ENCODE assay signal across 1 cellular context in genomic region chr6:143545976-143546547, GRCh38.
TF ChIP-seq lines count a peak whose summit lies in the region.

No MANE protein-coding gene starts in this region.

TF ChIP-seq in HepG2, 621 proteins besides CTCF, POLR2A, EP300 and RAD21 (continued from another document and continues in another):
- TF ChIP-seq SP1 (IDR thresholded peaks at IDR 0.05) (no peak), SP1 (CRISPR knock-in tag; IDR thresholded peaks at IDR 0.05) (no peak), ZBTB2 (CRISPR knock-in tag; IDR thresholded peaks at IDR 0.05; ENCODE audit: low read depth) (no peak), ZNF709 (CRISPR knock-in tag; IDR thresholded peaks at IDR 0.05) (no peak), ZNF549 (CRISPR knock-in tag; IDR thresholded peaks at IDR 0.05) (no peak), BCL6 (CRISPR knock-in tag; IDR thresholded peaks at IDR 0.05) (no peak), JUN (CRISPR knock-in tag; IDR thresholded peaks at IDR 0.05) (no peak), IKZF4 (CRISPR knock-in tag; IDR thresholded peaks at IDR 0.05; ENCODE audit: borderline replicate concordance, low read depth, not compliant biosample characterization) (no peak), ZSCAN9 (CRISPR knock-in tag; IDR thresholded peaks at IDR 0.05; ENCODE audit: borderline replicate concordance) (no peak), FIP1L1 (IDR thresholded peaks at IDR 0.05; ENCODE audit: borderline replicate concordance, insufficient read depth, low read depth, low read length) (no peak), ZFAT (CRISPR knock-in tag; conservative IDR thresholded peaks at IDR 0.05) (no peak), CREM (IDR thresholded peaks at IDR 0.05) (no peak), CREM (CRISPR knock-in tag; IDR thresholded peaks at IDR 0.05) (no peak), ZNF224 (CRISPR knock-in tag; IDR thresholded peaks at IDR 0.05) (no peak), ZNF484 (CRISPR knock-in tag; IDR thresholded peaks at IDR 0.05; ENCODE audit: borderline replicate concordance, low read depth) (no peak), ZNF331 (CRISPR knock-in tag; IDR thresholded peaks at IDR 0.05) (no peak), POLR2AphosphoS2 (IDR thresholded peaks at IDR 0.05; ENCODE audit: low read depth, low read length) (no peak), PITX1 (CRISPR knock-in tag; IDR thresholded peaks at IDR 0.05) (no peak), ZNF510 (CRISPR knock-in tag; IDR thresholded peaks at IDR 0.05; ENCODE audit: low read depth) (no peak), ISL2 (CRISPR knock-in tag; IDR thresholded peaks at IDR 0.05) (peak; percentile 18; the same call in 1 of the 2 replicates), ZNF83 (CRISPR knock-in tag; IDR thresholded peaks at IDR 0.05; ENCODE audit: borderline replicate concordance) (no peak), NPAS2 (CRISPR knock-in tag; IDR thresholded peaks at IDR 0.05; ENCODE audit: borderline replicate concordance) (no peak), SNRNP70 (IDR thresholded peaks at IDR 0.05; ENCODE audit: low read depth, low read length) (no peak), HHEX (CRISPR knock-in tag; IDR thresholded peaks at IDR 0.05) (no peak), LCORL (IDR thresholded peaks at IDR 0.05) (peak; percentile 47; the same call in 1 of the 2 replicates), LCORL (CRISPR knock-in tag; IDR thresholded peaks at IDR 0.05) (no peak), ZSCAN30 (CRISPR knock-in tag; IDR thresholded peaks at IDR 0.05) (no peak), KLF12 (CRISPR knock-in tag; IDR thresholded peaks at IDR 0.05; ENCODE audit: borderline replicate concordance) (no peak), ZNF235 (CRISPR knock-in tag; IDR thresholded peaks at IDR 0.05; ENCODE audit: borderline replicate concordance) (no peak), THAP11 (CRISPR knock-in tag; IDR thresholded peaks at IDR 0.05) (no peak), ZNF557 (CRISPR knock-in tag; IDR thresholded peaks at IDR 0.05) (no peak), BCL3 (CRISPR knock-in tag; IDR thresholded peaks at IDR 0.05) (no peak), TFDP1 (CRISPR knock-in tag; IDR thresholded peaks at IDR 0.05; ENCODE audit: borderline replicate concordance) (no peak), PRMT3 (CRISPR knock-in tag; IDR thresholded peaks at IDR 0.05; ENCODE audit: borderline replicate concordance, low read depth) (no peak), ZFX (CRISPR knock-in tag; IDR thresholded peaks at IDR 0.05; ENCODE audit: low read depth) (no peak), SAP130 (CRISPR knock-in tag; IDR thresholded peaks at IDR 0.05; ENCODE audit: low read depth) (no peak), FOSL1 (CRISPR knock-in tag; IDR thresholded peaks at IDR 0.05; ENCODE audit: borderline replicate concordance) (peak; percentile 36; the same call in 1 of the 2 replicates), ZNF335 (CRISPR knock-in tag; IDR thresholded peaks at IDR 0.05) (no peak), CREB1 (IDR thresholded peaks at IDR 0.05) (no peak; the same call in 1 of the 2 replicates), CREB1 (CRISPR knock-in tag; IDR thresholded peaks at IDR 0.05) (peak; percentile 38), RAD51 (IDR thresholded peaks at IDR 0.05; ENCODE audit: borderline replicate concordance) (no peak)
- TF ChIP-seq, protein P1, sequence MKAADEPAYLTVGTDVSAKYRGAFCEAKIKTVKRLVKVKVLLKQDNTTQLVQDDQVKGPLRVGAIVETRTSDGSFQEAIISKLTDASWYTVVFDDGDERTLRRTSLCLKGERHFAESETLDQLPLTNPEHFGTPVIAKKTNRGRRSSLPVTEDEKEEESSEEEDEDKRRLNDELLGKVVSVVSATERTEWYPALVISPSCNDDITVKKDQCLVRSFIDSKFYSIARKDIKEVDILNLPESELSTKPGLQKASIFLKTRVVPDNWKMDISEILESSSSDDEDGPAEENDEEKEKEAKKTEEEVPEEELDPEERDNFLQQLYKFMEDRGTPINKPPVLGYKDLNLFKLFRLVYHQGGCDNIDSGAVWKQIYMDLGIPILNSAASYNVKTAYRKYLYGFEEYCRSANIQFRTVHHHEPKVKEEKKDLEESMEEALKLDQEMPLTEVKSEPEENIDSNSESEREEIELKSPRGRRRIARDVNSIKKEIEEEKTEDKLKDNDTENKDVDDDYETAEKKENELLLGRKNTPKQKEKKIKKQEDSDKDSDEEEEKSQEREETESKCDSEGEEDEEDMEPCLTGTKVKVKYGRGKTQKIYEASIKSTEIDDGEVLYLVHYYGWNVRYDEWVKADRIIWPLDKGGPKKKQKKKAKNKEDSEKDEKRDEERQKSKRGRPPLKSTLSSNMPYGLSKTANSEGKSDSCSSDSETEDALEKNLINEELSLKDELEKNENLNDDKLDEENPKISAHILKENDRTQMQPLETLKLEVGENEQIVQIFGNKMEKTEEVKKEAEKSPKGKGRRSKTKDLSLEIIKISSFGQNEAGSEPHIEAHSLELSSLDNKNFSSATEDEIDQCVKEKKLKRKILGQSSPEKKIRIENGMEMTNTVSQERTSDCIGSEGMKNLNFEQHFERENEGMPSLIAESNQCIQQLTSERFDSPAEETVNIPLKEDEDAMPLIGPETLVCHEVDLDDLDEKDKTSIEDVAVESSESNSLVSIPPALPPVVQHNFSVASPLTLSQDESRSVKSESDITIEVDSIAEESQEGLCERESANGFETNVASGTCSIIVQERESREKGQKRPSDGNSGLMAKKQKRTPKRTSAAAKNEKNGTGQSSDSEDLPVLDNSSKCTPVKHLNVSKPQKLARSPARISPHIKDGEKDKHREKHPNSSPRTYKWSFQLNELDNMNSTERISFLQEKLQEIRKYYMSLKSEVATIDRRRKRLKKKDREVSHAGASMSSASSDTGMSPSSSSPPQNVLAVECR (CRISPR knock-in tag; IDR thresholded peaks at IDR 0.05; ENCODE audit: borderline replicate concordance): no peak
- TF ChIP-seq, protein P2, sequence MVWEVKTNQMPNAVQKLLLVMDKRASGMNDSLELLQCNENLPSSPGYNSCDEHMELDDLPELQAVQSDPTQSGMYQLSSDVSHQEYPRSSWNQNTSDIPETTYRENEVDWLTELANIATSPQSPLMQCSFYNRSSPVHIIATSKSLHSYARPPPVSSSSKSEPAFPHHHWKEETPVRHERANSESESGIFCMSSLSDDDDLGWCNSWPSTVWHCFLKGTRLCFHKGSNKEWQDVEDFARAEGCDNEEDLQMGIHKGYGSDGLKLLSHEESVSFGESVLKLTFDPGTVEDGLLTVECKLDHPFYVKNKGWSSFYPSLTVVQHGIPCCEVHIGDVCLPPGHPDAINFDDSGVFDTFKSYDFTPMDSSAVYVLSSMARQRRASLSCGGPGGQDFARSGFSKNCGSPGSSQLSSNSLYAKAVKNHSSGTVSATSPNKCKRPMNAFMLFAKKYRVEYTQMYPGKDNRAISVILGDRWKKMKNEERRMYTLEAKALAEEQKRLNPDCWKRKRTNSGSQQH (CRISPR knock-in tag; IDR thresholded peaks at IDR 0.05; ENCODE audit: low read depth): no peak
- TF ChIP-seq, protein P3, sequence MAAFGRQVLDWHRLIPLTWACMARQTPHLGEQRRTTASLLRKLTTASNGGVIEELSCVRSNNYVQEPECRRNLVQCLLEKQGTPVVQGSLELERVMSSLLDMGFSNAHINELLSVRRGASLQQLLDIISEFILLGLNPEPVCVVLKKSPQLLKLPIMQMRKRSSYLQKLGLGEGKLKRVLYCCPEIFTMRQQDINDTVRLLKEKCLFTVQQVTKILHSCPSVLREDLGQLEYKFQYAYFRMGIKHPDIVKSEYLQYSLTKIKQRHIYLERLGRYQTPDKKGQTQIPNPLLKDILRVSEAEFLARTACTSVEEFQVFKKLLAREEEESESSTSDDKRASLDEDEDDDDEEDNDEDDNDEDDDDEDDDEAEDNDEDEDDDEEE (CRISPR knock-in tag; IDR thresholded peaks at IDR 0.05): no peak
- TF ChIP-seq, protein P4, sequence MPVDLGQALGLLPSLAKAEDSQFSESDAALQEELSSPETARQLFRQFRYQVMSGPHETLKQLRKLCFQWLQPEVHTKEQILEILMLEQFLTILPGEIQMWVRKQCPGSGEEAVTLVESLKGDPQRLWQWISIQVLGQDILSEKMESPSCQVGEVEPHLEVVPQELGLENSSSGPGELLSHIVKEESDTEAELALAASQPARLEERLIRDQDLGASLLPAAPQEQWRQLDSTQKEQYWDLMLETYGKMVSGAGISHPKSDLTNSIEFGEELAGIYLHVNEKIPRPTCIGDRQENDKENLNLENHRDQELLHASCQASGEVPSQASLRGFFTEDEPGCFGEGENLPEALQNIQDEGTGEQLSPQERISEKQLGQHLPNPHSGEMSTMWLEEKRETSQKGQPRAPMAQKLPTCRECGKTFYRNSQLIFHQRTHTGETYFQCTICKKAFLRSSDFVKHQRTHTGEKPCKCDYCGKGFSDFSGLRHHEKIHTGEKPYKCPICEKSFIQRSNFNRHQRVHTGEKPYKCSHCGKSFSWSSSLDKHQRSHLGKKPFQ (CRISPR knock-in tag; IDR thresholded peaks at IDR 0.05; ENCODE audit: insufficient replicate concordance): no peak
- TF ChIP-seq, protein P5, sequence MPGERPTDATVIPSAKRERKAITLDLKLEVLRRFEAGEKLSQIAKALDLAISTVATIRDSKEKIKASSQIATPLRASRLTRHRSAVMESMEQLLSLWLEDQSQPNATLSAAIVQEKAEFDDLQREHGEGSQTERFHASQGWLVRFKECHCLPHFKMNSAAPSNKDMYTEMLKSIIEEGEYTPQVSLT (CRISPR knock-in tag; IDR thresholded peaks at IDR 0.05; ENCODE audit: borderline replicate concordance, low read depth): no peak
- TF ChIP-seq, protein P6, sequence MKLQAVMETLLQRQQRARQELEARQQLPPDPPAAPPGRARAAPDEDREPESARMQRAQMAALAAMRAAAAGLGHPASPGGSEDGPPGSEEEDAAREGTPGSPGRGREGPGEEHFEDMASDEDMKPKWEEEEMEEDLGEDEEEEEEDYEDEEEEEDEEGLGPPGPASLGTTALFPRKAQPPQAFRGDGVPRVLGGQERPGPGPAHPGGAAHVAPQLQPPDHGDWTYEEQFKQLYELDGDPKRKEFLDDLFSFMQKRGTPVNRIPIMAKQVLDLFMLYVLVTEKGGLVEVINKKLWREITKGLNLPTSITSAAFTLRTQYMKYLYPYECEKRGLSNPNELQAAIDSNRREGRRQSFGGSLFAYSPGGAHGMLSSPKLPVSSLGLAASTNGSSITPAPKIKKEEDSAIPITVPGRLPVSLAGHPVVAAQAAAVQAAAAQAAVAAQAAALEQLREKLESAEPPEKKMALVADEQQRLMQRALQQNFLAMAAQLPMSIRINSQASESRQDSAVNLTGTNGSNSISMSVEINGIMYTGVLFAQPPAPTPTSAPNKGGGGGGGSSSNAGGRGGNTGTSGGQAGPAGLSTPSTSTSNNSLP (IDR thresholded peaks at IDR 0.05; ENCODE audit: low read depth, low read length): peak; percentile 51; the same call in 1 of the 2 replicates
- TF ChIP-seq, protein P7, sequence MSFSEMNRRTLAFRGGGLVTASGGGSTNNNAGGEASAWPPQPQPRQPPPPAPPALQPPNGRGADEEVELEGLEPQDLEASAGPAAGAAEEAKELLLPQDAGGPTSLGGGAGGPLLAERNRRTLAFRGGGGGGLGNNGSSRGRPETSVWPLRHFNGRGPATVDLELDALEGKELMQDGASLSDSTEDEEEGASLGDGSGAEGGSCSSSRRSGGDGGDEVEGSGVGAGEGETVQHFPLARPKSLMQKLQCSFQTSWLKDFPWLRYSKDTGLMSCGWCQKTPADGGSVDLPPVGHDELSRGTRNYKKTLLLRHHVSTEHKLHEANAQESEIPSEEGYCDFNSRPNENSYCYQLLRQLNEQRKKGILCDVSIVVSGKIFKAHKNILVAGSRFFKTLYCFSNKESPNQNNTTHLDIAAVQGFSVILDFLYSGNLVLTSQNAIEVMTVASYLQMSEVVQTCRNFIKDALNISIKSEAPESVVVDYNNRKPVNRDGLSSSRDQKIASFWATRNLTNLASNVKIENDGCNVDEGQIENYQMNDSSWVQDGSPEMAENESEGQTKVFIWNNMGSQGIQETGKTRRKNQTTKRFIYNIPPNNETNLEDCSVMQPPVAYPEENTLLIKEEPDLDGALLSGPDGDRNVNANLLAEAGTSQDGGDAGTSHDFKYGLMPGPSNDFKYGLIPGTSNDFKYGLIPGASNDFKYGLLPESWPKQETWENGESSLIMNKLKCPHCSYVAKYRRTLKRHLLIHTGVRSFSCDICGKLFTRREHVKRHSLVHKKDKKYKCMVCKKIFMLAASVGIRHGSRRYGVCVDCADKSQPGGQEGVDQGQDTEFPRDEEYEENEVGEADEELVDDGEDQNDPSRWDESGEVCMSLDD (CRISPR knock-in tag; IDR thresholded peaks at IDR 0.05; ENCODE audit: borderline replicate concordance): no peak
